14 cellular contexts compared by ENCODE assay signal in genomic region chr11:71310184-71310583, GRCh38. TPM values are rescaled to one million over a fixed set of nuclear protein-coding genes. Genes with fewer than 3 reads are reported as not detected.
A peak's percentile ranks its signal among the peaks of the same experiment; 100 is the strongest.
DNase-seq lines count a peak whose midpoint lies in the region; ATAC-seq, FAIRE-seq and TF ChIP-seq lines count a peak whose summit lies in the region.
"Had no signal": no experiment of that assay in that cellular context is flagged by ENCODE, and none has a peak within 500 bp of the region (broad histone marks: within the 10 kb centered on the region; RNA-seq: fewer than 3 reads in every experiment).

No MANE protein-coding gene starts in this region.

- DNase-seq in GM12878 (ENCODE audit: low read depth, low spot score) (peak; percentile 16), osteoblast (ENCODE audit: insufficient read length, low spot score, missing footprints) (peak; percentile 50), stomach (peak; percentile 5), esophagus squamous epithelium (lab: John Stamatoyannopoulos, UW) (no peak), glomerular visceral epithelial cell (ENCODE audit: extremely low spot score) (no peak)
- DNase-seq in activated CD8-positive, alpha-beta memory T cell treated with anti-CD3 and anti-CD28 coated beads, Interleukin-2, amount 50 U/mL, for 4 hours: no peak
- DNase-seq: Calu3, DMS79 treated with DMSO at 0.1 percent for 48 hours, GF-D8, GM23248 had no signal

- peak; percentile 46 for ATAC-seq in GM12878
- ATAC-seq: CD8-positive, alpha-beta T cell had no signal

- no peaks in the 10 kb centered on the region; the same call in 2 of the 3 replicates for H3K9me3 ChIP-seq in GM12878 (replicated peaks; ENCODE audit: control insufficient read depth, insufficient read depth, low read length)
- H3K9me3 ChIP-seq in osteoblast (ENCODE audit: low read depth, low read length): no peaks in the 10 kb centered on the region
- H3K9me3 ChIP-seq in stomach: no peaks in the 10 kb centered on the region
- H3K9me3 ChIP-seq in esophagus squamous epithelium: no peaks in the 10 kb centered on the region
- H3K9me3 ChIP-seq: HAP-1 had no signal

- CTCF ChIA-PET in GM12878 (lab: Yijun Ruan, JAX): no interaction called here

- no peak for TF ChIP-seq EP300 in GM12878 (IDR thresholded peaks at IDR 0.05; ENCODE audit: borderline replicate concordance in 1 of 2, control insufficient read depth in 1 of 2, low read depth in 2 of 2, low read length in 2 of 2)
- TF ChIP-seq EP300 in stomach (IDR thresholded peaks at IDR 0.05): no peak

- H3K4me2 ChIP-seq in GM12878 (ENCODE audit: control insufficient read depth, insufficient read depth) (no peak overlapping the region), osteoblast (ENCODE audit: insufficient read depth, low read length) (no peak overlapping the region)
- H3K4me2 ChIP-seq: BLaER1 treated with 17β-estradiol and CSF1 and Interleukin-3, amounts not matched to agents 10 nM and 100 nM had no signal

- H3K27ac ChIP-seq in GM12878 (ENCODE audit: control insufficient read depth, insufficient read depth) (no peak overlapping the region), osteoblast (ENCODE audit: low read depth, low read length) (no peak overlapping the region), stomach (no peak overlapping the region), esophagus squamous epithelium (no peak overlapping the region)
- H3K27ac ChIP-seq: BLaER1 treated with 17β-estradiol and CSF1 and Interleukin-3, amounts not matched to agents 10 nM and 100 nM; GM23248 had no signal

- TF ChIP-seq RAD21 in GM12878 (IDR thresholded peaks at IDR 0.05; ENCODE audit: insufficient read depth, low read depth, low read length): no peak

- FAIRE-seq in GM12878 (lab: Jason Lieb, UNC): no peak

- RAD21 ChIA-PET in GM12878 (lab: Charles Lee; ENCODE audit: unreplicated experiment): no interaction called here

- POLR2A ChIA-PET in GM12878 (lab: Charles Lee): no interaction called here

- H3K4me1 ChIP-seq in GM12878 (ENCODE audit: control insufficient read depth, insufficient read depth, low read length) (no peaks in the 10 kb centered on the region), osteoblast (ENCODE audit: insufficient read depth, low read length) (no peaks in the 10 kb centered on the region), stomach (peaks cover 0 to 11% (median 0%) of the 10 kb centered on the region in 4 donors), esophagus squamous epithelium (no peaks in the 10 kb centered on the region)
- H3K4me1 ChIP-seq: BLaER1 treated with 17β-estradiol and CSF1 and Interleukin-3, amounts not matched to agents 10 nM and 100 nM; HAP-1 had no signal

- H3K4me3 ChIP-seq in GM12878: no peak overlapping the region
- H3K4me3 ChIP-seq in osteoblast (ENCODE audit: insufficient read depth, low read length): no peak overlapping the region
- H3K4me3 ChIP-seq in stomach: no peak overlapping the region
- H3K4me3 ChIP-seq in esophagus squamous epithelium: no peak overlapping the region
- H3K4me3 ChIP-seq: BLaER1 treated with 17β-estradiol and CSF1 and Interleukin-3, amounts not matched to agents 10 nM and 100 nM; GM23248; HAP-1 had no signal

- H3K36me3 ChIP-seq in GM12878 (ENCODE audit: control insufficient read depth in 2 of 2, insufficient read depth in 2 of 2, low read length in 1 of 2) (no peaks in the 10 kb centered on the region), osteoblast (ENCODE audit: insufficient read depth, low read length) (no peaks in the 10 kb centered on the region), stomach (no peaks in the 10 kb centered on the region), esophagus squamous epithelium (no peaks in the 10 kb centered on the region)
- H3K36me3 ChIP-seq: BLaER1 treated with 17β-estradiol and CSF1 and Interleukin-3, amounts not matched to agents 10 nM and 100 nM; HAP-1 had no signal

- no peak overlapping the region for H3K9ac ChIP-seq in GM12878 (ENCODE audit: control insufficient read depth, insufficient read depth, low read length)
- H3K9ac ChIP-seq: BLaER1 treated with 17β-estradiol and CSF1 and Interleukin-3, amounts not matched to agents 10 nM and 100 nM; GM23248 had no signal

- H3K27me3 ChIP-seq in GM12878 (replicated peaks in 1 of 2; ENCODE audit: control insufficient read depth in 2 of 2, insufficient read depth in 2 of 2, low read length in 1 of 2): peaks cover 0 to 2% of the 10 kb centered on the region in 2 experiments; a peak in 3 of 4 replicates
- peaks cover 27% of the 10 kb centered on the region for H3K27me3 ChIP-seq in osteoblast (ENCODE audit: insufficient read depth, low read length)
- H3K27me3 ChIP-seq in stomach: peaks cover 0 to 5% (median 0%) of the 10 kb centered on the region in 3 donors
- peaks cover 0 to 13% (median 0%) of the 10 kb centered on the region in 4 donors for H3K27me3 ChIP-seq in esophagus squamous epithelium
- H3K27me3 ChIP-seq: BLaER1 treated with 17β-estradiol and CSF1 and Interleukin-3, amounts not matched to agents 10 nM and 100 nM had no signal

- SMC1A ChIA-PET in GM12878 (lab: Charles Lee; ENCODE audit: uncharacterized antibody, unreplicated experiment): no interaction called here

- H4K20me1 ChIP-seq in GM12878 (ENCODE audit: control insufficient read depth, insufficient read depth): no peaks in the 10 kb centered on the region
- no peaks in the 10 kb centered on the region for H4K20me1 ChIP-seq in osteoblast (ENCODE audit: insufficient read depth, low read length)
- H4K20me1 ChIP-seq: BLaER1 treated with 17β-estradiol and CSF1 and Interleukin-3, amounts not matched to agents 10 nM and 100 nM had no signal

- WGBS in GM12878 (ENCODE audit: insufficient coverage, insufficient replicate concordance, low lambda C conversion rate, missing lambda C conversion rate): 0% methylated on average over 4 of the region's 4 CpGs
- WGBS in stomach, 5 donors: 89 to 94% (median 91%) methylated on average over 4 of the region's 4 CpGs
- WGBS in esophagus squamous epithelium, 2 donors: 73 to 88% methylated on average over 4 of the region's 4 CpGs

- H2AFZ ChIP-seq in GM12878 (ENCODE audit: control insufficient read depth, low read depth, low read length) (no peak overlapping the region), osteoblast (ENCODE audit: low read length) (no peak overlapping the region)
- H2AFZ ChIP-seq: GM23248 had no signal

- TF ChIP-seq POLR2A in GM12878 (IDR thresholded peaks at IDR 0.05; ENCODE audit: low read depth, low read length): no peak
- no peak for TF ChIP-seq POLR2A in stomach (IDR thresholded peaks at IDR 0.05)
- no peak for TF ChIP-seq POLR2A in esophagus squamous epithelium (IDR thresholded peaks at IDR 0.05)

- intact Hi-C loops in GM12878 (cut with micrococcal nuclease; ENCODE audit: unreplicated experiment): no loop called here
- intact Hi-C loops in stomach (cut with DNase I; ENCODE audit: low total_unique reads): no loop called here
- intact Hi-C loops in esophagus squamous epithelium (cut with DNase I): no loop called here

- H3K79me2 ChIP-seq in GM12878 (ENCODE audit: control insufficient read depth, insufficient read depth, low read length) (no peaks in the 10 kb centered on the region), osteoblast (ENCODE audit: insufficient read depth, low read length) (no peaks in the 10 kb centered on the region)

- TF ChIP-seq CTCF in GM12878 (IDR thresholded peaks at IDR 0.05 in 2 of 3, conservative IDR thresholded peaks at IDR 0.05 in 1 of 3; ENCODE audit: control insufficient read depth in 2 of 3, extremely low read depth in 1 of 3, insufficient read depth in 1 of 3, low read depth in 3 of 3, low read length in 3 of 3): no peak
- TF ChIP-seq CTCF in osteoblast (IDR thresholded peaks at IDR 0.05; ENCODE audit: extremely low read depth, low read depth, low read length): no peak
- TF ChIP-seq CTCF in stomach (IDR thresholded peaks at IDR 0.05): no peak
- no peak for TF ChIP-seq CTCF in esophagus squamous epithelium (IDR thresholded peaks at IDR 0.05)

- in situ Hi-C loops in GM12878 (cut with MboI): no loop called here

- no TSS peak for BruUV-seq in GM12878 (replicated peaks; lab: Mats Ljungman, UMichigan)

TF ChIP-seq in GM12878, 131 proteins besides CTCF, POLR2A, EP300 and RAD21 (continues in another document):
- TF ChIP-seq BRCA1 (IDR thresholded peaks at IDR 0.05; ENCODE audit: low read depth, low read length) (no peak), ZNF24 (IDR thresholded peaks at IDR 0.05) (0 out of 2 replicates have a peak, but pooled peaks have one; percentile 46)
- TF ChIP-seq, protein P1, sequence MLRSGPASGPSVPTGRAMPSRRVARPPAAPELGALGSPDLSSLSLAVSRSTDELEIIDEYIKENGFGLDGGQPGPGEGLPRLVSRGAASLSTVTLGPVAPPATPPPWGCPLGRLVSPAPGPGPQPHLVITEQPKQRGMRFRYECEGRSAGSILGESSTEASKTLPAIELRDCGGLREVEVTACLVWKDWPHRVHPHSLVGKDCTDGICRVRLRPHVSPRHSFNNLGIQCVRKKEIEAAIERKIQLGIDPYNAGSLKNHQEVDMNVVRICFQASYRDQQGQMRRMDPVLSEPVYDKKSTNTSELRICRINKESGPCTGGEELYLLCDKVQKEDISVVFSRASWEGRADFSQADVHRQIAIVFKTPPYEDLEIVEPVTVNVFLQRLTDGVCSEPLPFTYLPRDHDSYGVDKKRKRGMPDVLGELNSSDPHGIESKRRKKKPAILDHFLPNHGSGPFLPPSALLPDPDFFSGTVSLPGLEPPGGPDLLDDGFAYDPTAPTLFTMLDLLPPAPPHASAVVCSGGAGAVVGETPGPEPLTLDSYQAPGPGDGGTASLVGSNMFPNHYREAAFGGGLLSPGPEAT (IDR thresholded peaks at IDR 0.05; ENCODE audit: low read depth): 0 out of 2 replicates have a peak, but pooled peaks have one; percentile 22

RNA-seq across cellular contexts. Expression of gene SHANK2, which starts 57.8 kb away (rescaled TPM):
- total RNA-seq in GM12878 (2013; cell fraction: nucleolus; rRNA removed): 7.4 and 7.8 TPM in 2 replicates
- total RNA-seq in GM12878 (2014; rRNA removed): 0.11 and 0.28 TPM in 2 replicates
- not detected in 2 replicates for total RNA-seq in GM12878 (2014; rRNA removed; fragmentation: Illumina TruSeq; extraction: Trizol)
- 0.13 and 0.31 TPM in 2 replicates for total RNA-seq in GM12878 (2021)
- polyA plus RNA-seq in GM12878 (2011; ENCODE audit: low read depth): not detected
- 0.10 and 0.14 TPM in 2 replicates for polyA plus RNA-seq in GM12878 (2011; rRNA removed)
- polyA plus RNA-seq in GM12878 (2011; cell fraction: cytosol; rRNA removed): 0.09 and 0.12 TPM in 2 replicates
- polyA plus RNA-seq in GM12878 (2011; cell fraction: nucleus; rRNA removed): 0.67 and 0.79 TPM in 2 replicates
- polyA plus RNA-seq in GM12878 (2012): 0.04 TPM in 1 of 2 replicates, not detected in the other
- polyA plus RNA-seq in GM12878 (2014; fragmentation: Illumina TruSeq; extraction: Trizol): 0.01 TPM in 1 of 2 replicates, not detected in the other
- polyA plus RNA-seq in GM12878 (2014; fragmentation: Nextera tagmentation; extraction: Ambion mirVana): not detected
- polyA plus RNA-seq in GM12878 (2014; rRNA removed): not detected in 2 replicates
- under 1 TPM in 1 of 2 experiments, not detected in 1; 0.04 TPM for polyA plus RNA-seq in GM12878 (2016; fragmentation: Nextera tagmentation; extraction: Ambion mirVana)
- 0.57 and 0.95 TPM in 2 replicates for polyA minus RNA-seq in GM12878 (2011; rRNA and poly(A)+ RNA removed)
- polyA minus RNA-seq in GM12878 (2011; cell fraction: cytosol; rRNA and poly(A)+ RNA removed): not detected in 2 replicates
- 1.2 and 1.7 TPM in 2 replicates for polyA minus RNA-seq in GM12878 (2011; cell fraction: nucleus; rRNA and poly(A)+ RNA removed)
- 2.5 and 3.5 TPM in 2 replicates for total RNA-seq in osteoblast
- total RNA-seq in stomach: 100 to 1,000 TPM in 1 of 5 donors, 10 to 100 TPM in 4; 15.4 to 126 (median 88.6) TPM
- polyA plus RNA-seq in stomach: 1 to 10 TPM; 1.6 to 6.2 (median 2.1) TPM
- 10 to 100 TPM in 1 of 4 donors, 1 to 10 TPM in 3; 2.5 to 12.6 (median 4.8) TPM for total RNA-seq in esophagus squamous epithelium
- total RNA-seq: CD8-positive, alpha-beta T cell; H4 had no signal

Comparison
In these comparisons a context has a peak if more than half of its experiments do, and no peak if none do; other contexts are left out.
1. DNase-seq: peak in GM12878 (single experiment), osteoblast (single experiment) and stomach (single experiment); none in activated CD8-positive, alpha-beta memory T cell treated with anti-CD3 and anti-CD28 coated beads, Interleukin-2, amount 50 U/mL, for 4 hours (single experiment), esophagus squamous epithelium (single experiment) and glomerular visceral epithelial cell (single experiment).